28 cellular contexts compared by ENCODE assay signal in the genomic region with DNA sequence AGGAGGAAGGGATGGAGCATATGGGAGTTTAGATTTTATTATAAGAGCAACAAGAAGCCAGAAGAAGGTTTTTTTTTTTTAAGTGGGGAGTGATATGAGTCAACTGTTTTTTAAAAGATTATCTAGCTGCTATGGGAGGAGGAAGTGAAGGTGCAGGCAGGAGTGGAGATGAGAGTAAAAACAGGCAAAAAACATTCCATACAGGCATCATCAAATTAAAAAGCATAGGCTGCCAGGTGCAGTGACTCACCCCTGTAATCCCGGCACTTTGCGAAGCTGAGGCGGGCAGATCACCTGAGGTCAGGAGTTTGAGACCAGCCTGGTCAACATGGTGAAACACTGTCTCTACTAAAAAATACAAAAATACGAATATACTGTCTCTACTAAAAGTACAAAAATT.
"Had no signal": no experiment of that assay in that cellular context is flagged by ENCODE, and none has a peak within 500 bp of the region (broad histone marks: within the 10 kb centered on the region; RNA-seq: fewer than 3 reads in every experiment).

No MANE protein-coding gene starts in this region.

- ATAC-seq: activated naive CD4-positive, alpha-beta T cell treated with anti-CD3 and anti-CD28 coated beads, Interleukin-2, amount 50 U/mL, for 72 hours; activated T-cell treated with anti-CD3 and anti-CD28 coated beads, Interleukin-2, amount 50 U/mL, for 72 hours; esophagus mucosa; gastrocnemius medialis; heart right ventricle; WTC11 had no signal

- H3K27me3 Mint-ChIP-seq: activated CD4-positive, alpha-beta memory T cell treated with anti-CD3 and anti-CD28 coated beads, Interleukin-2, amount 10 ng/mL, durations not matched to agents 7 days and 5 days; activated CD4-positive, alpha-beta T cell treated with anti-CD3 and anti-CD28 coated beads, Interleukin-2, amount 10 ng/mL, durations not matched to agents 7 days and 5 days; activated naive CD4-positive, alpha-beta T cell treated with anti-CD3 and anti-CD28 coated beads, Interleukin-2, amount 10 ng/mL, durations not matched to agents 7 days and 5 days; activated naive CD8-positive, alpha-beta T cell treated with anti-CD3 and anti-CD28 coated beads, Interleukin-2, amount 10 ng/mL, durations not matched to agents 7 days and 5 days; activated T-cell treated with anti-CD3 and anti-CD28 coated beads, Interleukin-2, amount 50 U/mL, for 24 hours; central memory CD8-positive, alpha-beta T cell; dendritic cell treated with granulocyte-macrophage colony-stimulating factor and Interleukin-4, amounts not matched to agents 40 ng/mL and 50 ng/mL, for 4 days had no signal

- H3K4me3 Mint-ChIP-seq: activated CD4-positive, alpha-beta memory T cell treated with anti-CD3 and anti-CD28 coated beads, Interleukin-2, amount 10 ng/mL, durations not matched to agents 7 days and 5 days; activated CD4-positive, alpha-beta T cell treated with anti-CD3 and anti-CD28 coated beads, Interleukin-2, amount 10 ng/mL, durations not matched to agents 7 days and 5 days; activated naive CD4-positive, alpha-beta T cell treated with anti-CD3 and anti-CD28 coated beads, Interleukin-2, amount 10 ng/mL, durations not matched to agents 7 days and 5 days; activated naive CD8-positive, alpha-beta T cell treated with anti-CD3 and anti-CD28 coated beads, Interleukin-2, amount 10 ng/mL, durations not matched to agents 7 days and 5 days; activated T-cell treated with anti-CD3 and anti-CD28 coated beads, Interleukin-2, amount 50 U/mL, for 24 hours; activated T-cell treated with anti-CD3 and anti-CD28 coated beads, Interleukin-2, amount 50 U/mL, for 72 hours; central memory CD8-positive, alpha-beta T cell; dendritic cell treated with granulocyte-macrophage colony-stimulating factor and Interleukin-4, amounts not matched to agents 40 ng/mL and 50 ng/mL, for 4 days; endodermal cell; WTC11 had no signal

- H3K27me3 ChIP-seq: ascending aorta, brain microvascular endothelial cell, dorsolateral prefrontal cortex, gastrocnemius medialis, heart right ventricle had no signal

- H3K4me1 Mint-ChIP-seq: activated CD4-positive, alpha-beta memory T cell treated with anti-CD3 and anti-CD28 coated beads, Interleukin-2, amount 10 ng/mL, durations not matched to agents 7 days and 5 days; activated CD4-positive, alpha-beta T cell treated with anti-CD3 and anti-CD28 coated beads, Interleukin-2, amount 10 ng/mL, durations not matched to agents 7 days and 5 days; activated naive CD4-positive, alpha-beta T cell treated with anti-CD3 and anti-CD28 coated beads, Interleukin-2, amount 10 ng/mL, durations not matched to agents 7 days and 5 days; activated naive CD8-positive, alpha-beta T cell treated with anti-CD3 and anti-CD28 coated beads, Interleukin-2, amount 10 ng/mL, durations not matched to agents 7 days and 5 days; central memory CD8-positive, alpha-beta T cell had no signal

- H3K36me3 Mint-ChIP-seq: activated naive CD4-positive, alpha-beta T cell treated with anti-CD3 and anti-CD28 coated beads, Interleukin-2, amount 10 ng/mL, durations not matched to agents 7 days and 5 days; activated naive CD4-positive, alpha-beta T cell treated with anti-CD3 and anti-CD28 coated beads, Interleukin-2, amount 50 U/mL, for 72 hours; activated naive CD8-positive, alpha-beta T cell treated with anti-CD3 and anti-CD28 coated beads, Interleukin-2, amount 10 ng/mL, durations not matched to agents 7 days and 5 days; WTC11 had no signal

- H3K27ac Mint-ChIP-seq: activated CD4-positive, alpha-beta memory T cell treated with anti-CD3 and anti-CD28 coated beads, Interleukin-2, amount 10 ng/mL, durations not matched to agents 7 days and 5 days; activated CD4-positive, alpha-beta T cell treated with anti-CD3 and anti-CD28 coated beads, Interleukin-2, amount 10 ng/mL, durations not matched to agents 7 days and 5 days; activated naive CD4-positive, alpha-beta T cell treated with anti-CD3 and anti-CD28 coated beads, Interleukin-2, amount 10 ng/mL, durations not matched to agents 7 days and 5 days; activated naive CD4-positive, alpha-beta T cell treated with anti-CD3 and anti-CD28 coated beads, Interleukin-2, amount 50 U/mL, for 72 hours; activated naive CD8-positive, alpha-beta T cell treated with anti-CD3 and anti-CD28 coated beads, Interleukin-2, amount 10 ng/mL, durations not matched to agents 7 days and 5 days; activated T-cell treated with anti-CD3 and anti-CD28 coated beads, Interleukin-2, amount 50 U/mL, for 24 hours; activated T-cell treated with anti-CD3 and anti-CD28 coated beads, Interleukin-2, amount 50 U/mL, for 72 hours; dendritic cell treated with granulocyte-macrophage colony-stimulating factor and Interleukin-4, amounts not matched to agents 40 ng/mL and 50 ng/mL, for 4 days; endodermal cell; WTC11 had no signal

- H3K4me1 ChIP-seq: ascending aorta, gastrocnemius medialis, heart right ventricle had no signal

- H3K4me3 ChIP-seq: ascending aorta, coronary artery, dorsolateral prefrontal cortex, gastrocnemius medialis, heart right ventricle had no signal

- H3K9me3 ChIP-seq: ascending aorta, gastrocnemius medialis, heart right ventricle had no signal

- H3K27ac ChIP-seq: ascending aorta, brain microvascular endothelial cell, coronary artery, dorsolateral prefrontal cortex, gastrocnemius medialis, heart right ventricle had no signal

- DNase-seq: activated CD4-positive, alpha-beta memory T cell treated with anti-CD3 and anti-CD28 coated beads, Interleukin-2, amount 10 ng/mL, durations not matched to agents 7 days and 5 days; activated CD4-positive, alpha-beta T cell treated with anti-CD3 and anti-CD28 coated beads for 1 hour; activated CD4-positive, alpha-beta T cell treated with anti-CD3 and anti-CD28 coated beads for 4 hours; activated CD4-positive, alpha-beta T cell treated with anti-CD3 and anti-CD28 coated beads, Interleukin-2, amount 10 ng/mL, durations not matched to agents 7 days and 5 days; activated CD4-positive, alpha-beta T cell treated with anti-CD3 and anti-CD28 coated beads, Interleukin-2, amount 50 U/mL, for 4 hours; activated CD8-positive, alpha-beta memory T cell treated with anti-CD3 and anti-CD28 coated beads, Interleukin-2, amount 50 U/mL, for 48 hours; activated gamma-delta T cell; activated naive CD4-positive, alpha-beta T cell; activated naive CD4-positive, alpha-beta T cell treated with anti-CD3 and anti-CD28 coated beads, Interleukin-2, amount 10 ng/mL, durations not matched to agents 7 days and 5 days; activated naive CD8-positive, alpha-beta T cell treated with anti-CD3 and anti-CD28 coated beads, Interleukin-2, amount 10 ng/mL, durations not matched to agents 7 days and 5 days; activated T-cell treated with anti-CD3 and anti-CD28 coated beads for 4 hours; activated T-cell treated with anti-CD3 and anti-CD28 coated beads, Interleukin-2, amount 50 U/mL, for 24 hours; activated T-cell treated with anti-CD3 and anti-CD28 coated beads, Interleukin-2, amount 50 U/mL, for 72 hours; brain microvascular endothelial cell; dorsolateral prefrontal cortex; effector memory CD4-positive, alpha-beta T cell; endodermal cell; foreskin fibroblast; gastrocnemius medialis; heart right ventricle had no signal

- H3K36me3 ChIP-seq: ascending aorta, brain microvascular endothelial cell, gastrocnemius medialis, heart right ventricle had no signal

- FAIRE-seq: bronchial epithelial cell had no signal

- H3K9me3 Mint-ChIP-seq: activated CD4-positive, alpha-beta memory T cell treated with anti-CD3 and anti-CD28 coated beads, Interleukin-2, amount 10 ng/mL, durations not matched to agents 7 days and 5 days; activated CD4-positive, alpha-beta T cell treated with anti-CD3 and anti-CD28 coated beads, Interleukin-2, amount 10 ng/mL, durations not matched to agents 7 days and 5 days; activated naive CD4-positive, alpha-beta T cell treated with anti-CD3 and anti-CD28 coated beads, Interleukin-2, amount 10 ng/mL, durations not matched to agents 7 days and 5 days; activated T-cell treated with anti-CD3 and anti-CD28 coated beads, Interleukin-2, amount 50 U/mL, for 24 hours; dendritic cell treated with granulocyte-macrophage colony-stimulating factor and Interleukin-4, amounts not matched to agents 40 ng/mL and 50 ng/mL, for 4 days; endodermal cell; WTC11 had no signal
